In genomic region chr10:43645866-43646265, GRCh38 we compare ENCODE assay signal across 20 cellular contexts. TPM values are rescaled to one million over a fixed set of nuclear protein-coding genes. Genes with fewer than 3 reads are reported as not detected.
DNase-seq lines count a peak whose midpoint lies in the region; ATAC-seq and TF ChIP-seq lines count a peak whose summit lies in the region.
"Had no signal": no experiment of that assay in that cellular context is flagged by ENCODE, and none has a peak within 500 bp of the region (broad histone marks: within the 10 kb centered on the region; RNA-seq: fewer than 3 reads in every experiment).

No MANE protein-coding gene starts in this region.

- intact Hi-C loops in naive thymus-derived CD4-positive, alpha-beta T cell (cut with micrococcal nuclease), result loop anchor here in 1 of 2 donors (5.0 to 10.0 kb wide), 2 partner anchors 249 to 511 kb away; partner anchors contain the start of gene CSGALNACT2
- intact Hi-C loops in gastrocnemius medialis (cut with DNase I; ENCODE audit: low total_unique reads), result no loop called here
- intact Hi-C loops in activated T-helper 1 cell treated with anti-CD3 and anti-CD28 coated beads, Interleukin-12 subunit alpha, Interleukin-12 subunit beta, Interleukin-2, Interleukin-4 antibody, amounts not matched to agents 30 ng/mL and 10 ng/mL and 1 ng/mL, durations not matched to agents 14 hours and 24 hours and 36 hours (cut with micrococcal nuclease), result no loop called here

- peaks cover 56 to 58% of the 10 kb centered on the region in 2 experiments for H3K9me3 ChIP-seq in CD4-positive, CD25-positive, alpha-beta regulatory T cell (ENCODE audit: control insufficient read depth in 2 of 2, low read length in 2 of 2)
- H3K9me3 ChIP-seq in adipocyte (ENCODE audit: control insufficient read depth, low read length) (peaks cover 66% of the 10 kb centered on the region), subcutaneous abdominal adipose tissue (ENCODE audit: control insufficient read depth in 5 of 5, low read length in 5 of 5) (peaks cover 46 to 57% (median 55%) of the 10 kb centered on the region in 5 donors), gastrocnemius medialis (peaks cover 0 to 42% (median 21%) of the 10 kb centered on the region in 3 donors)
- peaks cover 12 to 60% (median 17%) of the 10 kb centered on the region in 3 experiments for H3K9me3 ChIP-seq in naive thymus-derived CD4-positive, alpha-beta T cell (ENCODE audit: control insufficient read depth in 2 of 3, low read length in 3 of 3)

- H3K27ac Mint-ChIP-seq in CD4-positive, CD25-positive, alpha-beta regulatory T cell, result peak overlapping the region in 1 of 3 donors; percentile 70
- H3K27ac Mint-ChIP-seq in naive thymus-derived CD4-positive, alpha-beta T cell, result peak overlapping the region in 7 of 9 donors; percentile 1 to 59 (median 35)
- no peak overlapping the region for H3K27ac Mint-ChIP-seq in activated T-helper 1 cell treated with anti-CD3 and anti-CD28 coated beads, Interleukin-12 subunit alpha, Interleukin-12 subunit beta, Interleukin-2, Interleukin-4 antibody, amounts not matched to agents 30 ng/mL and 10 ng/mL and 1 ng/mL, durations not matched to agents 14 hours and 24 hours and 36 hours

- peaks cover 35% of the 10 kb centered on the region for H3K36me3 ChIP-seq in CD4-positive, CD25-positive, alpha-beta regulatory T cell (ENCODE audit: control insufficient read depth, insufficient read depth, low read length)
- H3K36me3 ChIP-seq in adipocyte (ENCODE audit: control insufficient read depth, insufficient read depth, low read length, severe bottlenecking) (peaks cover 49% of the 10 kb centered on the region), subcutaneous abdominal adipose tissue (ENCODE audit: control insufficient read depth in 5 of 5, insufficient read depth in 5 of 5, low read length in 5 of 5) (peaks cover 24 to 43% (median 36%) of the 10 kb centered on the region in 5 donors), gastrocnemius medialis (peaks cover 12 to 55% of the 10 kb centered on the region in 2 donors)
- peaks cover 20 to 36% (median 21%) of the 10 kb centered on the region in 3 experiments for H3K36me3 ChIP-seq in naive thymus-derived CD4-positive, alpha-beta T cell (ENCODE audit: control insufficient read depth in 2 of 3, insufficient read depth in 3 of 3, low read length in 3 of 3)

- no peak overlapping the region for H3K4me3 ChIP-seq in CD4-positive, CD25-positive, alpha-beta regulatory T cell (ENCODE audit: low read depth, low read length)
- H3K4me3 ChIP-seq in adipocyte (ENCODE audit: low read length) (peak overlapping the region; percentile 45), subcutaneous abdominal adipose tissue (ENCODE audit: low read depth in 1 of 5, low read length in 5 of 5) (peak overlapping the region in 4 of 5 donors; percentile 0 to 27 (median 12)), gastrocnemius medialis (peak overlapping the region in 1 of 4 donors; percentile 18)
- no peak overlapping the region for H3K4me3 ChIP-seq in naive thymus-derived CD4-positive, alpha-beta T cell (ENCODE audit: low read length)

- peaks cover 34% of the 10 kb centered on the region for H3K36me3 Mint-ChIP-seq in CD4-positive, CD25-positive, alpha-beta regulatory T cell
- H3K36me3 Mint-ChIP-seq in naive thymus-derived CD4-positive, alpha-beta T cell, result peaks cover 23 to 50% (median 46%) of the 10 kb centered on the region in 5 donors
- peaks cover 44% of the 10 kb centered on the region for H3K36me3 Mint-ChIP-seq in activated T-helper 1 cell treated with anti-CD3 and anti-CD28 coated beads, Interleukin-12 subunit alpha, Interleukin-12 subunit beta, Interleukin-2, Interleukin-4 antibody, amounts not matched to agents 30 ng/mL and 10 ng/mL and 1 ng/mL, durations not matched to agents 14 hours and 24 hours and 36 hours (ENCODE audit: low read depth)

- H3K4me3 Mint-ChIP-seq in CD4-positive, CD25-positive, alpha-beta regulatory T cell, result peak overlapping the region in 3 of 4 donors; percentile 38 to 82 (median 39)
- peak overlapping the region in 5 of 10 donors; percentile 17 to 61 (median 23) for H3K4me3 Mint-ChIP-seq in naive thymus-derived CD4-positive, alpha-beta T cell
- no peak overlapping the region for H3K4me3 Mint-ChIP-seq in activated T-helper 1 cell treated with anti-CD3 and anti-CD28 coated beads, Interleukin-12 subunit alpha, Interleukin-12 subunit beta, Interleukin-2, Interleukin-4 antibody, amounts not matched to agents 30 ng/mL and 10 ng/mL and 1 ng/mL, durations not matched to agents 14 hours and 24 hours and 36 hours

- peaks cover 7 to 22% (median 13%) of the 10 kb centered on the region in 4 donors for H3K4me1 Mint-ChIP-seq in CD4-positive, CD25-positive, alpha-beta regulatory T cell
- peaks cover 8 to 31% (median 27%) of the 10 kb centered on the region in 7 donors for H3K4me1 Mint-ChIP-seq in naive thymus-derived CD4-positive, alpha-beta T cell
- peaks cover 11% of the 10 kb centered on the region for H3K4me1 Mint-ChIP-seq in activated T-helper 1 cell treated with anti-CD3 and anti-CD28 coated beads, Interleukin-12 subunit alpha, Interleukin-12 subunit beta, Interleukin-2, Interleukin-4 antibody, amounts not matched to agents 30 ng/mL and 10 ng/mL and 1 ng/mL, durations not matched to agents 14 hours and 24 hours and 36 hours (ENCODE audit: low read depth)

- peaks cover 0 to 50% (median 20%) of the 10 kb centered on the region in 7 donors for H3K9me3 Mint-ChIP-seq in CD4-positive, CD25-positive, alpha-beta regulatory T cell
- peaks cover 6 to 64% (median 36%) of the 10 kb centered on the region in 11 donors for H3K9me3 Mint-ChIP-seq in naive thymus-derived CD4-positive, alpha-beta T cell
- peaks cover 44% of the 10 kb centered on the region for H3K9me3 Mint-ChIP-seq in activated T-helper 1 cell treated with anti-CD3 and anti-CD28 coated beads, Interleukin-12 subunit alpha, Interleukin-12 subunit beta, Interleukin-2, Interleukin-4 antibody, amounts not matched to agents 30 ng/mL and 10 ng/mL and 1 ng/mL, durations not matched to agents 14 hours and 24 hours and 36 hours

- H3K27me3 Mint-ChIP-seq in CD4-positive, CD25-positive, alpha-beta regulatory T cell, result no peaks in the 10 kb centered on the region
- H3K27me3 Mint-ChIP-seq in naive thymus-derived CD4-positive, alpha-beta T cell, result peaks cover 0 to 3% (median 0%) of the 10 kb centered on the region in 5 donors
- peaks cover 6% of the 10 kb centered on the region for H3K27me3 Mint-ChIP-seq in activated T-helper 1 cell treated with anti-CD3 and anti-CD28 coated beads, Interleukin-12 subunit alpha, Interleukin-12 subunit beta, Interleukin-2, Interleukin-4 antibody, amounts not matched to agents 30 ng/mL and 10 ng/mL and 1 ng/mL, durations not matched to agents 14 hours and 24 hours and 36 hours (ENCODE audit: insufficient read depth)

- POLR2A ChIA-PET in naive thymus-derived CD4-positive, alpha-beta T cell (lab: Charles Lee), result interaction anchor here (1.3 kb wide), 1 partner anchor 72 kb away, joined by 4 read pairs; the partner anchor contains the start of gene ZNF239

- CTCF ChIA-PET in naive thymus-derived CD4-positive, alpha-beta T cell (lab: Charles Lee), result interaction anchor here (0.6 kb wide), 1 partner anchor 24 kb away, joined by 4 read pairs; no protein-coding TSS in a partner anchor

- DNase-seq in CD4-positive, CD25-positive, alpha-beta regulatory T cell, result no peak
- no peak for DNase-seq in adipocyte (ENCODE audit: low read depth)
- DNase-seq in naive thymus-derived CD4-positive, alpha-beta T cell, result no peak
- no peak for DNase-seq in DMS53 (lab: John Stamatoyannopoulos, UW)
- DNase-seq in gastrocnemius medialis, result no peak
- no peak for DNase-seq in activated T-helper 1 cell treated with anti-CD3 and anti-CD28 coated beads, Interleukin-12 subunit alpha, Interleukin-12 subunit beta, Interleukin-2, Interleukin-4 antibody, amounts not matched to agents 30 ng/mL and 10 ng/mL and 1 ng/mL, durations not matched to agents 14 hours and 24 hours and 36 hours (ENCODE audit: low spot score)
- DNase-seq: C1 segment of cervical spinal cord, EL, GF-D8, GOT3, HCEC 1CT, KBM-7, NCI-H1092 treated with DMSO at 0.1 percent for 48 hours, NCI-H146, NCI-H2029 treated with DMSO at 0.1 percent for 48 hours, NCI-H345, NCI-H524 treated with DMSO at 0.1 percent for 48 hours had no signal

- TF ChIP-seq POLR2A in gastrocnemius medialis (IDR thresholded peaks at IDR 0.05), result no peak

- TF ChIP-seq CTCF in gastrocnemius medialis (IDR thresholded peaks at IDR 0.05 in 4 of 5, conservative IDR thresholded peaks at IDR 0.05 in 1 of 5), result no peak

- H3K9ac ChIP-seq in adipocyte (ENCODE audit: low read length) (no peak overlapping the region), subcutaneous abdominal adipose tissue (ENCODE audit: low read length in 5 of 5) (no peak overlapping the region)

- no peak overlapping the region for H3K27ac ChIP-seq in CD4-positive, CD25-positive, alpha-beta regulatory T cell (ENCODE audit: insufficient read depth, low read length, poor library complexity, severe bottlenecking)
- H3K27ac ChIP-seq in naive thymus-derived CD4-positive, alpha-beta T cell (ENCODE audit: low read depth, low read length), result no peak overlapping the region
- no peak overlapping the region for H3K27ac ChIP-seq in subcutaneous abdominal adipose tissue (ENCODE audit: low read depth, low read length)
- H3K27ac ChIP-seq in gastrocnemius medialis, result no peak overlapping the region

- no peaks in the 10 kb centered on the region for H3K27me3 ChIP-seq in CD4-positive, CD25-positive, alpha-beta regulatory T cell (ENCODE audit: control insufficient read depth, insufficient read depth, low read length)
- H3K27me3 ChIP-seq in adipocyte (replicated peaks; ENCODE audit: control insufficient read depth, insufficient read depth, low read length) (no peaks in the 10 kb centered on the region), subcutaneous abdominal adipose tissue (ENCODE audit: control insufficient read depth in 5 of 5, insufficient read depth in 4 of 5, low read length in 5 of 5) (no peaks in the 10 kb centered on the region), gastrocnemius medialis (peaks cover 0 to 2% (median 0%) of the 10 kb centered on the region in 3 donors)
- H3K27me3 ChIP-seq in naive thymus-derived CD4-positive, alpha-beta T cell (ENCODE audit: control insufficient read depth in 2 of 2, insufficient read depth in 2 of 2, low read length in 2 of 2), result no peaks in the 10 kb centered on the region

- in situ Hi-C loops in gastrocnemius medialis (cut with MboI; ENCODE audit: low sequenced_read_pairs in 4 of 4), result no loop called here

- peaks cover 8% of the 10 kb centered on the region for H3K4me1 ChIP-seq in CD4-positive, CD25-positive, alpha-beta regulatory T cell (ENCODE audit: control insufficient read depth, insufficient read depth, low read length, poor library complexity, severe bottlenecking)
- H3K4me1 ChIP-seq in adipocyte (ENCODE audit: control insufficient read depth, insufficient read depth, low read length) (peaks cover 10% of the 10 kb centered on the region), subcutaneous abdominal adipose tissue (ENCODE audit: control insufficient read depth in 5 of 5, insufficient read depth in 5 of 5, low read length in 5 of 5) (peaks cover 2 to 21% (median 16%) of the 10 kb centered on the region in 5 donors), gastrocnemius medialis (peaks cover 10 to 15% of the 10 kb centered on the region in 2 donors)
- peaks cover 5% of the 10 kb centered on the region in 2 donors for H3K4me1 ChIP-seq in naive thymus-derived CD4-positive, alpha-beta T cell (ENCODE audit: control insufficient read depth in 2 of 2, insufficient read depth in 2 of 2, low read length in 2 of 2)

- no peak for ATAC-seq in CD4-positive, CD25-positive, alpha-beta regulatory T cell (ENCODE audit: low read depth in 2 of 2)
- no peak for ATAC-seq in naive thymus-derived CD4-positive, alpha-beta T cell
- no peak for ATAC-seq in gastrocnemius medialis
- ATAC-seq: HepG2, Right ventricle myocardium inferior had no signal

RNA-seq across cellular contexts. Expression of gene ZNF32, which starts 2.8 kb away (rescaled TPM):
- total RNA-seq in CD4-positive, CD25-positive, alpha-beta regulatory T cell, result 18.6 TPM
- polyA plus RNA-seq in CD4-positive, CD25-positive, alpha-beta regulatory T cell, result 10 to 100 TPM; 60.4 to 82.7 (median 76.0) TPM
- total RNA-seq in naive thymus-derived CD4-positive, alpha-beta T cell, result 10 to 100 TPM; 19.3 to 47.0 (median 22.7) TPM
- 10 to 100 TPM; 92.2 to 98.8 TPM for polyA plus RNA-seq in naive thymus-derived CD4-positive, alpha-beta T cell
- 10 to 100 TPM; 38.1 to 65.5 (median 61.5) TPM for total RNA-seq in gastrocnemius medialis
- 13.2 and 13.7 TPM in 2 replicates for total RNA-seq in activated T-helper 1 cell treated with anti-CD3 and anti-CD28 coated beads, Interleukin-12 subunit alpha, Interleukin-12 subunit beta, Interleukin-2, Interleukin-4 antibody, amounts not matched to agents 30 ng/mL and 10 ng/mL and 1 ng/mL, durations not matched to agents 14 hours and 24 hours and 36 hours

RNA-seq across cellular contexts. Expression of gene ZNF485, which starts 39.6 kb away (rescaled TPM):
- 2.0 TPM for total RNA-seq in CD4-positive, CD25-positive, alpha-beta regulatory T cell
- 1 to 10 TPM; 1.4 to 6.9 (median 3.8) TPM for polyA plus RNA-seq in CD4-positive, CD25-positive, alpha-beta regulatory T cell
- total RNA-seq in naive thymus-derived CD4-positive, alpha-beta T cell, result 10 to 100 TPM in 2 of 5 experiments, 1 to 10 TPM in 3; 2.9 to 13.1 (median 5.3) TPM
- 1 to 10 TPM; 6.0 to 7.4 TPM for polyA plus RNA-seq in naive thymus-derived CD4-positive, alpha-beta T cell
- 1 to 10 TPM; 2.6 to 3.7 (median 2.9) TPM for total RNA-seq in gastrocnemius medialis
- 5.7 and 6.6 TPM in 2 replicates for total RNA-seq in activated T-helper 1 cell treated with anti-CD3 and anti-CD28 coated beads, Interleukin-12 subunit alpha, Interleukin-12 subunit beta, Interleukin-2, Interleukin-4 antibody, amounts not matched to agents 30 ng/mL and 10 ng/mL and 1 ng/mL, durations not matched to agents 14 hours and 24 hours and 36 hours

Comparison
In these comparisons a context has a peak if more than half of its experiments do, and no peak if none do; other contexts are left out.
1. H3K4me3 ChIP-seq: peak in adipocyte (single experiment) and subcutaneous abdominal adipose tissue (4 of 5); none in CD4-positive, CD25-positive, alpha-beta regulatory T cell (single experiment) and naive thymus-derived CD4-positive, alpha-beta T cell (single experiment).